ENCODE assay signal across 11 cellular contexts in the genomic region with DNA sequence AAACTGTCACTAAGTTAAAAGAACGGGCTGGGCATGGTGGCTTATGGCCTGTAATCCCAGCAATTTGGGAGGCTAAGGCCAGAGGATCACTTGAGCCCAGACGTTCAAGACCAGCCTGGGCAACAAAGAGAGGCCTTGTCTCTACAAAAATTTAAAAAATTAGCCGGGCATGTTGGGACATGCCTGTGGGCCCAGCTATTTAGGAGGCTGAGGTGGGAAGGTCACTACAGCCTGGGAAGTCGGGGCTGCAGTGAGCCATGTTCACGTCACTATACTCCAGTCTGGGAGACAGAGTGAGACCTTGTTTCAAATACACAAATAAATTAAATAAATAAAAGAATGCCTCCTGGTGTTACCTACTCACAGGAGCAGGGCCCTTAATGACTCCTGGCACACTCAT.
DNase-seq lines count a peak whose midpoint lies in the region; ATAC-seq and TF ChIP-seq lines count a peak whose summit lies in the region.
"Had no signal": no experiment of that assay in that cellular context is flagged by ENCODE, and none has a peak within 500 bp of the region (broad histone marks: within the 10 kb centered on the region; RNA-seq: fewer than 3 reads in every experiment).

No MANE protein-coding gene starts in this region.

- intact Hi-C loops in body of pancreas (cut with DNase I) (no loop called here), spleen (cut with DNase I; ENCODE audit: low total_unique reads) (no loop called here)

- peak overlapping the region; percentile 41; the same call in 1 of the 2 replicates for H3K9ac ChIP-seq in KMS-11

- 61 to 76% methylated on average over 5 of the region's 5 CpGs for WGBS in body of pancreas, 2 donors
- 69 to 86% (median 81%) methylated on average over 5 of the region's 5 CpGs for WGBS in spleen, 5 donors

- H3K4me1 ChIP-seq in KMS-11 (ENCODE audit: low read depth, poor library complexity, severe bottlenecking) (peaks cover 69% of the 10 kb centered on the region), body of pancreas (peaks cover 38% of the 10 kb centered on the region), spleen (peaks cover 0 to 24% (median 4%) of the 10 kb centered on the region in 6 donors)

- H3K36me3 ChIP-seq in KMS-11 (ENCODE audit: insufficient read depth) (no peaks in the 10 kb centered on the region), body of pancreas (replicated peaks in 1 of 2; ENCODE audit: insufficient read depth in 1 of 2, low read depth in 2 of 2) (no peaks in the 10 kb centered on the region), spleen (no peaks in the 10 kb centered on the region)

- H4K20me1 ChIP-seq in KMS-11 (ENCODE audit: insufficient read depth) = no peaks in the 10 kb centered on the region

- H3K9me3 ChIP-seq in body of pancreas = no peaks in the 10 kb centered on the region
- H3K9me3 ChIP-seq in spleen = no peaks in the 10 kb centered on the region

- TF ChIP-seq CTCF in KMS-11 (conservative IDR thresholded peaks at IDR 0.05; ENCODE audit: low read depth, low read length) = no peak
- TF ChIP-seq CTCF in body of pancreas (IDR thresholded peaks at IDR 0.05) = no peak
- no peak for TF ChIP-seq CTCF in spleen (IDR thresholded peaks at IDR 0.05 in 8 of 11, conservative IDR thresholded peaks at IDR 0.05 in 3 of 11)

- TF ChIP-seq POLR2A in body of pancreas (IDR thresholded peaks at IDR 0.05) = no peak
- no peak for TF ChIP-seq POLR2A in spleen (IDR thresholded peaks at IDR 0.05)

- H3K4me2 ChIP-seq in KMS-11 = peak overlapping the region; percentile 62; the same call in 1 of the 2 replicates

- H3K27me3 ChIP-seq in KMS-11 (ENCODE audit: insufficient read depth, low read depth) (no peaks in the 10 kb centered on the region), body of pancreas (no peaks in the 10 kb centered on the region), spleen (replicated peaks in 1 of 7) (no peaks in the 10 kb centered on the region)

- DNase-seq in body of pancreas (no peak), kidney tubule cell (ENCODE audit: low spot score) (peak; percentile 43), spleen (no peak), globus pallidus (ENCODE audit: low spot score) (no peak), NCI-H524 treated with DMSO at 0.1 percent for 48 hours (lab: John Stamatoyannopoulos, UW) (no peak), COLO829 (ENCODE audit: low spot score) (no peak)
- DNase-seq in activated naive CD4-positive, alpha-beta T cell treated with anti-CD3 and anti-CD28 coated beads, Interleukin-2, amount 50 U/mL, for 16 hours = no peak
- DNase-seq: activated CD4-positive, alpha-beta memory T cell treated with anti-CD3 and anti-CD28 coated beads, Interleukin-2, amount 10 ng/mL, durations not matched to agents 7 days and 5 days; HCEC 1CT; NCI-H1417 treated with DMSO at 0.1 percent for 48 hours had no signal

- ATAC-seq in body of pancreas = no peak

- peaks cover 6% of the 10 kb centered on the region for H3K79me2 ChIP-seq in KMS-11 (ENCODE audit: insufficient read depth, low read depth)

- H3K4me3 ChIP-seq in KMS-11 (IDR thresholded peaks at IDR 0.05; ENCODE audit: insufficient read depth, low read depth, low read length) = no peak overlapping the region
- no peak overlapping the region for H3K4me3 ChIP-seq in body of pancreas
- no peak overlapping the region for H3K4me3 ChIP-seq in spleen

- H3K27ac ChIP-seq in KMS-11 (peak overlapping the region; percentile 89), body of pancreas (peak overlapping the region in 3 of 4 donors; percentile 27 to 77 (median 44)), spleen (peak overlapping the region in 5 of 8 donors; percentile 34 to 73 (median 59))

- H2AFZ ChIP-seq in KMS-11 (ENCODE audit: low read depth) = peak overlapping the region; percentile 33; the same call in 1 of the 2 replicates
